Comparison of ENCODE assay signal across 20 cellular contexts in the genomic region with DNA sequence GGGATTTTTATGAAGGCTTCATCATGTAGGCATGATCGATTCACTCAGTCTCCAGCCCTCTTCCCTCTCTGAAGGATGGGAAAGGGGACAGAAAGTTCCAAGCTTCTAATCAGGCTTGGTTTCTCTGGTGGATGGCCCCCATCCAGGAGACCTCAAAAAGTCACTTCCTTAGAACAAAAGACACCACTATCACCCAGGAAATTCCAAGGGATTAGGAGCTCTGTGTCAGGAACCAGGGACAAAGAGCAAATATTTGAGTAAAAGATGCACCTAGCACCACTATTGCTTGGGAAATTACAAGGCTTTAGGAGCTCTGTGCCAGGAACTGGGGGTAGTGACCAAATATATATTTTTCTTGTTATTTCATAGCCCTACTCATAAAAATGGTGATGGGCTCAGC. TPM values are rescaled to one million over a fixed set of nuclear protein-coding genes. Genes with fewer than 3 reads are reported as not detected.
DNase-seq lines count a peak whose midpoint lies in the region; ATAC-seq and TF ChIP-seq lines count a peak whose summit lies in the region.
"Had no signal": no experiment of that assay in that cellular context is flagged by ENCODE, and none has a peak within 500 bp of the region (broad histone marks: within the 10 kb centered on the region; RNA-seq: fewer than 3 reads in every experiment).

No MANE protein-coding gene starts in this region.

- H3K4me1 Mint-ChIP-seq in activated naive CD8-positive, alpha-beta T cell treated with anti-CD3 and anti-CD28 coated beads for 36 hours, result peaks cover 2% of the 10 kb centered on the region
- peaks cover 3% of the 10 kb centered on the region for H3K4me1 Mint-ChIP-seq in chondrocyte (ENCODE audit: low read depth)

- no peak overlapping the region for H3K4me3 Mint-ChIP-seq in activated naive CD8-positive, alpha-beta T cell treated with anti-CD3 and anti-CD28 coated beads for 36 hours
- no peak overlapping the region for H3K4me3 Mint-ChIP-seq in chondrocyte (ENCODE audit: unreplicated experiment)
- H3K4me3 Mint-ChIP-seq: CD8-positive, alpha-beta T cell; HFFc6 had no signal

- peaks cover 16% of the 10 kb centered on the region for H3K27me3 Mint-ChIP-seq in activated naive CD8-positive, alpha-beta T cell treated with anti-CD3 and anti-CD28 coated beads for 36 hours
- H3K27me3 Mint-ChIP-seq in chondrocyte (ENCODE audit: low read depth), result peaks cover 2% of the 10 kb centered on the region

- H3K27me3 ChIP-seq in SJCRH30, result no peaks in the 10 kb centered on the region
- H3K27me3 ChIP-seq: BLaER1 had no signal

- ATAC-seq in GM21526 (IDR thresholded peaks at IDR 0.05; ENCODE audit: low FRiP score, unreplicated experiment), result no peak
- ATAC-seq: A549; CD8-positive, alpha-beta T cell; HCT116 had no signal

- DNase-seq in DMS53 (lab: John Stamatoyannopoulos, UW) (peak; percentile 42), DMS53 treated with DMSO at 0.1 percent for 48 hours (lab: John Stamatoyannopoulos, UW; ENCODE audit: unreplicated experiment) (no peak), SJCRH30 (peak in 1 of 2 experiments; percentile 16), iPS DF 19.7 (ENCODE audit: low read depth, low spot score) (peak; percentile 3), NCI-H1092 (lab: John Stamatoyannopoulos, UW) (no peak), chondrocyte (ENCODE audit: low spot score) (no peak)
- no peak for DNase-seq in activated naive CD8-positive, alpha-beta T cell treated with anti-CD3 and anti-CD28 coated beads for 36 hours
- DNase-seq: CD8-positive, alpha-beta T cell; DMS 273 treated with DMSO at 0.1 percent for 48 hours; DMS79; GDM1; GOT3; H7; HFFc6; IMR-90 had no signal

- H3K9me3 Mint-ChIP-seq in activated naive CD8-positive, alpha-beta T cell treated with anti-CD3 and anti-CD28 coated beads for 36 hours, result peaks cover 2% of the 10 kb centered on the region
- H3K9me3 Mint-ChIP-seq in chondrocyte (ENCODE audit: low read depth), result no peaks in the 10 kb centered on the region
- H3K9me3 Mint-ChIP-seq: CD8-positive, alpha-beta T cell; HFFc6 had no signal

- H3K36me3 Mint-ChIP-seq in activated naive CD8-positive, alpha-beta T cell treated with anti-CD3 and anti-CD28 coated beads for 36 hours, result no peaks in the 10 kb centered on the region
- H3K36me3 Mint-ChIP-seq in chondrocyte (ENCODE audit: low read depth), result no peaks in the 10 kb centered on the region
- H3K36me3 Mint-ChIP-seq: CD8-positive, alpha-beta T cell had no signal

- TF ChIP-seq CTCF in chondrocyte (IDR thresholded peaks at IDR 0.05), result no peak

- H3K4me3 ChIP-seq in SJCRH30, result no peak overlapping the region
- H3K4me3 ChIP-seq: A549, BLaER1 had no signal

- H3K27ac ChIP-seq in SJCRH30, result peak overlapping the region; percentile 80
- H3K27ac ChIP-seq: 22Rv1, A549, BLaER1 had no signal

- no peaks in the 10 kb centered on the region for H3K36me3 ChIP-seq in SJCRH30
- H3K36me3 ChIP-seq: BLaER1 had no signal

- peaks cover 31% of the 10 kb centered on the region for H3K4me1 ChIP-seq in SJCRH30

- H3K9me3 ChIP-seq in SJCRH30 (replicated peaks), result no peaks in the 10 kb centered on the region
- H3K9me3 ChIP-seq: A549, BLaER1 had no signal

- H3K27ac Mint-ChIP-seq in activated naive CD8-positive, alpha-beta T cell treated with anti-CD3 and anti-CD28 coated beads for 36 hours, result no peak overlapping the region
- H3K27ac Mint-ChIP-seq in chondrocyte (ENCODE audit: unreplicated experiment), result no peak overlapping the region
- H3K27ac Mint-ChIP-seq: CD8-positive, alpha-beta T cell; HFFc6 had no signal

RNA-seq across cellular contexts. Expression of a gene that starts 33.6 kb away (rescaled TPM):
- 42.8 and 47.7 TPM in 2 replicates for total RNA-seq in SJCRH30 (2014; rRNA removed; shearing (Covaris generic))
- 10 to 100 TPM; 62.3 to 65.4 TPM for total RNA-seq in activated naive CD8-positive, alpha-beta T cell treated with anti-CD3 and anti-CD28 coated beads for 36 hours
- total RNA-seq in chondrocyte, result 34.1 to 39.7 TPM (median 35.4 TPM) in 3 replicates

Comparison
In these comparisons a context has a peak if more than half of its experiments do, and no peak if none do; other contexts are left out.
1. DNase-seq: peak in DMS53 (single experiment) and iPS DF 19.7 (single experiment); none in DMS53 treated with DMSO at 0.1 percent for 48 hours (single experiment), activated naive CD8-positive, alpha-beta T cell treated with anti-CD3 and anti-CD28 coated beads for 36 hours (single experiment), NCI-H1092 (single experiment) and chondrocyte (single experiment).